In genomic region chr7:123573371-123573770, GRCh38 we compare ENCODE assay signal across 25 cellular contexts. TPM values are rescaled to one million over a fixed set of nuclear protein-coding genes. Genes with fewer than 3 reads are reported as not detected.
A peak's percentile ranks its signal among the peaks of the same experiment; 100 is the strongest.
DNase-seq lines count a peak whose midpoint lies in the region; ATAC-seq and TF ChIP-seq lines count a peak whose summit lies in the region.
"Had no signal": no experiment of that assay in that cellular context is flagged by ENCODE, and none has a peak within 500 bp of the region (broad histone marks: within the 10 kb centered on the region; RNA-seq: fewer than 3 reads in every experiment).

No MANE protein-coding gene starts in this region.

- no peak overlapping the region for H2AK5ac ChIP-seq in neuronal stem cell (ENCODE audit: low read depth, low read length)

- H4K8ac ChIP-seq in neuronal stem cell (ENCODE audit: low read depth, low read length) = no peak overlapping the region

- H3K36me3 Mint-ChIP-seq in GM23338 (ENCODE audit: low read depth) (no peaks in the 10 kb centered on the region), WTC11 (no peaks in the 10 kb centered on the region)
- no peaks in the 10 kb centered on the region for H3K36me3 Mint-ChIP-seq in CD8-positive, alpha-beta T cell

- no peak overlapping the region for H2BK15ac ChIP-seq in neuronal stem cell (ENCODE audit: low read length)

- peaks cover 27% of the 10 kb centered on the region for H3K4me1 ChIP-seq in GM23338 (ENCODE audit: insufficient read depth)
- H3K4me1 ChIP-seq in neuronal stem cell (ENCODE audit: control insufficient read depth in 2 of 2, insufficient read depth in 1 of 2, low read depth in 1 of 2, low read length in 2 of 2) = no peaks in the 10 kb centered on the region
- H3K4me1 ChIP-seq in CD8-positive, alpha-beta T cell (ENCODE audit: insufficient read depth, low read length) = no peaks in the 10 kb centered on the region

- H3K4me3 Mint-ChIP-seq in GM23338 = no peak overlapping the region
- no peak overlapping the region for H3K4me3 Mint-ChIP-seq in WTC11
- H3K4me3 Mint-ChIP-seq in CD8-positive, alpha-beta T cell = no peak overlapping the region
- H3K4me3 Mint-ChIP-seq: CD4-positive, alpha-beta T cell had no signal

- peak overlapping the region; percentile 63; the same call in 1 of the 2 replicates for H3K27ac Mint-ChIP-seq in GM23338
- H3K27ac Mint-ChIP-seq in WTC11 = no peak overlapping the region; the same call in 1 of the 2 replicates
- no peak overlapping the region for H3K27ac Mint-ChIP-seq in CD8-positive, alpha-beta T cell
- H3K27ac Mint-ChIP-seq: CD4-positive, alpha-beta T cell had no signal

- H3K4me1 Mint-ChIP-seq in GM23338 (peaks cover 35% of the 10 kb centered on the region), WTC11 (peaks cover 38% of the 10 kb centered on the region)
- H3K4me1 Mint-ChIP-seq in CD8-positive, alpha-beta T cell (ENCODE audit: low read depth) = no peaks in the 10 kb centered on the region

- no peaks in the 10 kb centered on the region for H3K79me2 ChIP-seq in GM23338 (replicated peaks; ENCODE audit: insufficient read depth)

- CTCF ChIA-PET in WTC11 (lab: Charles Lee) = interaction anchor here (0.7 to 3.0 kb wide), 3 partner anchors 79 to 224 kb away, joined by 3 to 10 read pairs (median 5); no protein-coding TSS in a partner anchor
- CTCF ChIA-PET in CD8-positive, alpha-beta T cell (lab: Charles Lee) = no interaction called here

- POLR2A ChIA-PET in WTC11 (lab: Charles Lee) = no interaction called here
- POLR2A ChIA-PET in CD8-positive, alpha-beta T cell (lab: Charles Lee) = interaction anchor here (0.6 kb wide), 1 partner anchor 39 kb away, joined by 3 read pairs; no protein-coding TSS in a partner anchor

- H3K4me2 ChIP-seq in GM23338 (peak overlapping the region; percentile 18; the same call in 1 of the 2 replicates), neuronal stem cell (ENCODE audit: insufficient read depth, low read length, poor library complexity, severe bottlenecking) (no peak overlapping the region)
- H3K4me2 ChIP-seq: SK-N-SH had no signal

- H3K9ac ChIP-seq in neuronal stem cell (ENCODE audit: low read depth, low read length, poor library complexity) = no peak overlapping the region
- H3K9ac ChIP-seq: BLaER1 treated with 17β-estradiol and CSF1 and Interleukin-3, amounts not matched to agents 10 nM and 100 nM; GM23248; SK-N-SH had no signal

- no peak overlapping the region for H3K4ac ChIP-seq in neuronal stem cell (ENCODE audit: low read length)

- H2BK12ac ChIP-seq in neuronal stem cell (ENCODE audit: low read length) = no peak overlapping the region

- H3K27me3 ChIP-seq in GM23338 (ENCODE audit: insufficient read depth) (no peaks in the 10 kb centered on the region), neuronal stem cell (ENCODE audit: control insufficient read depth in 3 of 3, insufficient read depth in 3 of 3, low read depth in 1 of 3, low read length in 3 of 3) (peaks cover 0 to 6% (median 3%) of the 10 kb centered on the region in 3 experiments)
- H3K27me3 ChIP-seq in CD8-positive, alpha-beta T cell (ENCODE audit: insufficient read depth, low read length) = no peaks in the 10 kb centered on the region
- H3K27me3 ChIP-seq: BLaER1 treated with 17β-estradiol and CSF1 and Interleukin-3, amounts not matched to agents 10 nM and 100 nM had no signal

- WGBS in neuronal stem cell (ENCODE audit: extremely low coverage in 2 of 2, insufficient read length in 2 of 2, insufficient replicate concordance in 1 of 2), 2 donors = no CpG with 5 or more reads among the region's 2 CpGs

- peak; percentile 65 for ATAC-seq in GM23338
- ATAC-seq in WTC11 = peak; percentile 87
- ATAC-seq in CD8-positive, alpha-beta T cell = no peak
- ATAC-seq: GM12878, PC-3 had no signal

- peaks cover 5% of the 10 kb centered on the region for H3K27me3 Mint-ChIP-seq in GM23338 (ENCODE audit: insufficient read depth, low read depth, poor library complexity)
- no peaks in the 10 kb centered on the region; the same call in 1 of the 2 replicates for H3K27me3 Mint-ChIP-seq in WTC11 (ENCODE audit: low read depth)
- peaks cover 9% of the 10 kb centered on the region for H3K27me3 Mint-ChIP-seq in CD8-positive, alpha-beta T cell (ENCODE audit: low read depth)

- intact Hi-C loops in CD8-positive, alpha-beta T cell (cut with DNase I, micrococcal nuclease) = loop anchor here in 1 of 2 experiments (5.0 kb wide), 1 partner anchor 41 kb away; the partner anchor contains the start of gene IQUB

- no peak overlapping the region for H3K14ac ChIP-seq in neuronal stem cell (ENCODE audit: low read length)

- no peak overlapping the region for H3K23ac ChIP-seq in neuronal stem cell (ENCODE audit: low read depth, low read length, poor library complexity)

- peak overlapping the region; percentile 66; the same call in 1 of the 2 replicates for H2AFZ ChIP-seq in GM23338
- H2AFZ ChIP-seq in neuronal stem cell (ENCODE audit: low read length) = peak overlapping the region; percentile 47
- H2AFZ ChIP-seq: GM23248 had no signal

- no peak overlapping the region for H2BK5ac ChIP-seq in neuronal stem cell (ENCODE audit: low read length)

- H3K4me3 ChIP-seq in GM23338 (no peak overlapping the region), neuronal stem cell (ENCODE audit: low read length in 2 of 2) (no peak overlapping the region)
- no peak overlapping the region for H3K4me3 ChIP-seq in CD8-positive, alpha-beta T cell (ENCODE audit: low read depth, low read length)
- H3K4me3 ChIP-seq: BLaER1 treated with 17β-estradiol and CSF1 and Interleukin-3, amounts not matched to agents 10 nM and 100 nM; GM12878; GM23248 had no signal

- no peak overlapping the region for H3K18ac ChIP-seq in neuronal stem cell (ENCODE audit: low read length)

- H3K36me3 ChIP-seq in GM23338 (ENCODE audit: insufficient read depth) (no peaks in the 10 kb centered on the region), neuronal stem cell (replicated peaks in 1 of 2; ENCODE audit: control insufficient read depth in 2 of 2, insufficient read depth in 2 of 2, low read length in 2 of 2) (no peaks in the 10 kb centered on the region)
- H3K36me3 ChIP-seq in CD8-positive, alpha-beta T cell (ENCODE audit: insufficient read depth, low read length) = no peaks in the 10 kb centered on the region
- H3K36me3 ChIP-seq: BLaER1 treated with 17β-estradiol and CSF1 and Interleukin-3, amounts not matched to agents 10 nM and 100 nM had no signal

- DNase-seq in GM23338 (ENCODE audit: low spot score) (peak; percentile 37), WTC11 (ENCODE audit: low spot score) (no peak), iPS-NIHi7 (ENCODE audit: extremely low spot score) (peak; percentile 18), neuronal stem cell (ENCODE audit: low spot score) (no peak), kidney glomerular epithelial cell (lab: John Stamatoyannopoulos, UW) (no peak)
- DNase-seq in CD8-positive, alpha-beta T cell = no peak
- DNase-seq in activated CD8-positive, alpha-beta memory T cell treated with anti-CD3 and anti-CD28 coated beads, Interleukin-2, amount 50 U/mL, for 4 hours = no peak
- DNase-seq: CD4-positive, alpha-beta T cell; COR-L47; GDM1; Karpas-422; NCI-H1092 treated with DMSO at 0.1 percent for 48 hours; NCI-H1436; NCI-H187; NCI-H2081 treated with DMSO at 0.1 percent for 48 hours; NCI-H524 treated with DMSO at 0.1 percent for 48 hours; NCI-H82; NK-92 treated with Interleukin-12 subunit alpha and Interleukin-12 subunit beta, amount 100 ng/mL, for 24 hours; PC-3; SK-N-SH had no signal

- H3K27ac ChIP-seq in GM23338 (ENCODE audit: low read depth) = no peak overlapping the region
- no peak overlapping the region for H3K27ac ChIP-seq in neuronal stem cell (replicated peaks; ENCODE audit: low read length)
- H3K27ac ChIP-seq in CD8-positive, alpha-beta T cell (ENCODE audit: low read depth, low read length) = no peak overlapping the region
- H3K27ac ChIP-seq: BLaER1 treated with 17β-estradiol and CSF1 and Interleukin-3, amounts not matched to agents 10 nM and 100 nM; GM23248 had no signal

- no peaks in the 10 kb centered on the region for H3K79me1 ChIP-seq in neuronal stem cell (ENCODE audit: low read depth, low read length)

- H3K9me2 ChIP-seq in GM23338 (ENCODE audit: insufficient read depth) = no peaks in the 10 kb centered on the region
- H3K9me2 ChIP-seq: SK-N-SH had no signal

- no peaks in the 10 kb centered on the region for H3K9me3 ChIP-seq in neuronal stem cell (replicated peaks in 1 of 2; ENCODE audit: control insufficient read depth in 2 of 2, insufficient read depth in 1 of 2, low read depth in 1 of 2, low read length in 2 of 2)
- H3K9me3 ChIP-seq in CD8-positive, alpha-beta T cell (ENCODE audit: low read length) = no peaks in the 10 kb centered on the region
- H3K9me3 ChIP-seq: BLaER1 treated with 17β-estradiol and CSF1 and Interleukin-3, amounts not matched to agents 10 nM and 100 nM; SK-N-SH had no signal

- H3F3A ChIP-seq in GM23338 (replicated peaks; ENCODE audit: low read depth) = no peaks in the 10 kb centered on the region

- no peak overlapping the region for H2BK120ac ChIP-seq in neuronal stem cell (ENCODE audit: low read depth, low read length)

- TF ChIP-seq CTCF in GM23338 (conservative IDR thresholded peaks at IDR 0.05; ENCODE audit: low read depth in 2 of 2) = no peak
- TF ChIP-seq CTCF in WTC11 (IDR thresholded peaks at IDR 0.05) = no peak
- TF ChIP-seq CTCF in CD8-positive, alpha-beta T cell (IDR thresholded peaks at IDR 0.05) = no peak

- H3K9me3 Mint-ChIP-seq in GM23338 (no peaks in the 10 kb centered on the region), WTC11 (no peaks in the 10 kb centered on the region)
- no peaks in the 10 kb centered on the region for H3K9me3 Mint-ChIP-seq in CD8-positive, alpha-beta T cell
- H3K9me3 Mint-ChIP-seq: CD4-positive, alpha-beta T cell had no signal

- no peaks in the 10 kb centered on the region for H4K20me1 ChIP-seq in GM23338 (replicated peaks; ENCODE audit: insufficient read depth)
- H4K20me1 ChIP-seq: BLaER1 treated with 17β-estradiol and CSF1 and Interleukin-3, amounts not matched to agents 10 nM and 100 nM had no signal

- H4K91ac ChIP-seq in neuronal stem cell (ENCODE audit: low read depth, low read length, poor library complexity) = no peak overlapping the region

RNA-seq across cellular contexts. Expression of gene NDUFA5, which starts 15.8 kb away (rescaled TPM):
- 55.2 and 70.2 TPM in 2 replicates for total RNA-seq in GM23338 (2014; rRNA removed; shearing (Covaris generic))
- 189 and 207 TPM in 2 replicates for polyA plus RNA-seq in GM23338 (2016; fragmentation: Nextera tagmentation; extraction: Ambion mirVana)
- 69.1 to 77.0 TPM (median 72.9 TPM) in 3 replicates for total RNA-seq in WTC11 (2021)
- polyA plus RNA-seq in neuronal stem cell (2013, experiment 1 of 2) = 69.3 TPM
- 71.5 TPM for polyA plus RNA-seq in neuronal stem cell (2013, experiment 2 of 2)
- 10 to 100 TPM; 62.4 to 70.6 TPM for total RNA-seq in CD8-positive, alpha-beta T cell

RNA-seq across cellular contexts. Expression of gene ASB15, which starts 28.2 kb away (rescaled TPM):
- total RNA-seq in GM23338 (2014; rRNA removed; shearing (Covaris generic)) = not detected in 2 replicates
- polyA plus RNA-seq in GM23338 (2016; fragmentation: Nextera tagmentation; extraction: Ambion mirVana) = not detected in 2 replicates
- not detected in 3 replicates for total RNA-seq in WTC11 (2021)
- polyA plus RNA-seq in neuronal stem cell (2013, experiment 1 of 2) = not detected
- not detected for polyA plus RNA-seq in neuronal stem cell (2013, experiment 2 of 2)
- not detected for total RNA-seq in CD8-positive, alpha-beta T cell
- total RNA-seq: CD4-positive, alpha-beta T cell; GM12878; GM23248; HT-29; M059J; PC-3 had no signal
- polyA plus RNA-seq: GM12878, GM23248, SK-N-SH had no signal

RNA-seq across cellular contexts. Expression of gene IQUB, which starts 39.0 kb away (rescaled TPM):
- 1.1 and 1.6 TPM in 2 replicates for total RNA-seq in GM23338 (2014; rRNA removed; shearing (Covaris generic))
- polyA plus RNA-seq in GM23338 (2016; fragmentation: Nextera tagmentation; extraction: Ambion mirVana) = 0.57 and 0.79 TPM in 2 replicates
- total RNA-seq in WTC11 (2021) = 0.62 to 0.77 TPM (median 0.71 TPM) in 3 replicates
- polyA plus RNA-seq in neuronal stem cell (2013, experiment 1 of 2) = 0.57 TPM
- 0.58 TPM for polyA plus RNA-seq in neuronal stem cell (2013, experiment 2 of 2)
- total RNA-seq in CD8-positive, alpha-beta T cell = not detected
- total RNA-seq: CD4-positive, alpha-beta T cell; GM23248 had no signal

Comparison
In these comparisons a context has a peak if more than half of its experiments do, and no peak if none do; other contexts are left out.
1. DNase-seq: peak in GM23338 (single experiment) and iPS-NIHi7 (single experiment); none in WTC11 (single experiment), neuronal stem cell (single experiment), kidney glomerular epithelial cell (single experiment), CD8-positive, alpha-beta T cell (0 of 7) and activated CD8-positive, alpha-beta memory T cell treated with anti-CD3 and anti-CD28 coated beads, Interleukin-2, amount 50 U/mL, for 4 hours (single experiment).